ENCODE assay signal across 18 cellular contexts in the genomic region with DNA sequence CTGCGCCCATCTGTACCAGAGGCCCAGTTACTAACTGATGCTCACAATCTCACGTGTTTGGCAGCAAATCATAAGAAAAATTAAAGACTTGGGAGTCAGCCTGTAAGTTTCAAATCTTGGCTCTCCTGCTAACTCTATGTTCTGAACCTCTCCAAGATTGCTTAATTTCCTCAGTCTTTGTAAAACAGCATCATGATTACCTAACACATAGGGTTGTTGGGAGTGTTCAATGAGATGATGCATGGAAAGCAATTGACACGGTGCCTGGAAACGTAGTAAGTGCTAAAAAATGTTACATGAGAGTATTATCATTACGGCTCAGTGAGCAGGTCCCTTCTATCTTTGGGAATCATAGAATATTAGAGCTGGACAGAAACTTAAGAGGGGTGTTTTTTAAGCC.
DNase-seq lines count a peak whose midpoint lies in the region; ATAC-seq and TF ChIP-seq lines count a peak whose summit lies in the region.
"Had no signal": no experiment of that assay in that cellular context is flagged by ENCODE, and none has a peak within 500 bp of the region (broad histone marks: within the 10 kb centered on the region; RNA-seq: fewer than 3 reads in every experiment).

No MANE protein-coding gene starts in this region.

- peak; percentile 75 for ATAC-seq in Right ventricle myocardium superior (ENCODE audit: poor library complexity)
- peak; percentile 53 to 91 for ATAC-seq in left cardiac atrium
- peak; percentile 70 for ATAC-seq in aorta (ENCODE audit: low FRiP score)
- ATAC-seq in GM21360 (IDR thresholded peaks at IDR 0.05; ENCODE audit: unreplicated experiment) = no peak
- ATAC-seq: A549; activated CD8-positive, alpha-beta T cell treated with anti-CD3 and anti-CD28 coated beads, Interleukin-2, amount 10 ng/mL, durations not matched to agents 7 days and 5 days; stimulated activated naive CD8-positive, alpha-beta T cell treated with anti-CD3 and anti-CD28 coated beads, Interleukin-15, amount 100 ng/mL, for 72 hours had no signal

- in situ Hi-C loops in brain microvascular endothelial cell (cut with HindIII; ENCODE audit: low pct_ligation_motif_present, low sequenced_read_pairs) = no loop called here

- 44 to 52% methylated on average over 5 of the region's 5 CpGs for WGBS in aorta, 2 donors

- H3K4me3 ChIP-seq in brain microvascular endothelial cell (ENCODE audit: low read depth, low read length) (no peak overlapping the region), aorta (ENCODE audit: low read length in 2 of 2) (no peak overlapping the region), colonic mucosa (no peak overlapping the region), osteoblast (ENCODE audit: insufficient read depth, low read length) (no peak overlapping the region)
- H3K4me3 ChIP-seq: A549, skin epidermis had no signal

- H3K27me3 ChIP-seq in brain microvascular endothelial cell (replicated peaks) = no peaks in the 10 kb centered on the region
- H3K27me3 ChIP-seq in aorta (ENCODE audit: control insufficient read depth in 1 of 2, insufficient read depth in 2 of 2, low read length in 1 of 2) = no peaks in the 10 kb centered on the region
- H3K27me3 ChIP-seq in colonic mucosa = no peaks in the 10 kb centered on the region
- no peaks in the 10 kb centered on the region for H3K27me3 ChIP-seq in osteoblast (ENCODE audit: insufficient read depth, low read length)

- intact Hi-C loops in Right ventricle myocardium superior (cut with DNase I) (no loop called here), cardiac septum (cut with DNase I) (no loop called here), left cardiac atrium (cut with DNase I) (no loop called here), aorta (cut with DNase I) (no loop called here), colonic mucosa (cut with DNase I) (no loop called here)

- H2AFZ ChIP-seq in osteoblast (ENCODE audit: low read length) = no peak overlapping the region

- no peaks in the 10 kb centered on the region for H3K4me1 ChIP-seq in aorta (ENCODE audit: control insufficient read depth in 1 of 2, insufficient read depth in 2 of 2, low read length in 2 of 2)
- H3K4me1 ChIP-seq in colonic mucosa = no peaks in the 10 kb centered on the region
- H3K4me1 ChIP-seq in osteoblast (ENCODE audit: insufficient read depth, low read length) = peaks cover 2% of the 10 kb centered on the region
- H3K4me1 ChIP-seq: A549 had no signal

- no peaks in the 10 kb centered on the region for H3K36me3 ChIP-seq in brain microvascular endothelial cell (replicated peaks)
- H3K36me3 ChIP-seq in aorta (ENCODE audit: control insufficient read depth in 1 of 2, insufficient read depth in 2 of 2, low read length in 1 of 2) = no peaks in the 10 kb centered on the region
- H3K36me3 ChIP-seq in colonic mucosa = no peaks in the 10 kb centered on the region
- no peaks in the 10 kb centered on the region for H3K36me3 ChIP-seq in osteoblast (ENCODE audit: insufficient read depth, low read length)

- no peaks in the 10 kb centered on the region for H4K20me1 ChIP-seq in osteoblast (ENCODE audit: insufficient read depth, low read length)

- H3K4me2 ChIP-seq in osteoblast (ENCODE audit: insufficient read depth, low read length) = no peak overlapping the region
- H3K4me2 ChIP-seq: A549, SK-N-SH had no signal

- no peaks in the 10 kb centered on the region for H3K9me3 ChIP-seq in aorta (ENCODE audit: control insufficient read depth, low read length)
- H3K9me3 ChIP-seq in colonic mucosa = no peaks in the 10 kb centered on the region
- H3K9me3 ChIP-seq in osteoblast (ENCODE audit: low read depth, low read length) = no peaks in the 10 kb centered on the region
- H3K9me3 ChIP-seq: A549, SK-N-SH had no signal

- H3K9ac ChIP-seq in colonic mucosa (ENCODE audit: low read depth in 2 of 2, low read length in 2 of 2) = no peak overlapping the region
- H3K9ac ChIP-seq: SK-N-SH had no signal

- H3K27ac ChIP-seq in brain microvascular endothelial cell (no peak overlapping the region), aorta (ENCODE audit: low read depth in 1 of 2, low read length in 2 of 2) (no peak overlapping the region), colonic mucosa (no peak overlapping the region), osteoblast (ENCODE audit: low read depth, low read length) (no peak overlapping the region)
- H3K27ac ChIP-seq: A549 had no signal

- DNase-seq in Right ventricle myocardium superior = no peak
- no peak for DNase-seq in cardiac septum (ENCODE audit: low spot score)
- DNase-seq in brain microvascular endothelial cell = peak; percentile 20
- peak; percentile 29 for DNase-seq in left cardiac atrium
- DNase-seq in aorta = no peak
- no peak for DNase-seq in colonic mucosa
- no peak for DNase-seq in osteoblast (ENCODE audit: insufficient read length, low spot score, missing footprints)
- DNase-seq: activated CD8-positive, alpha-beta T cell treated with anti-CD3 and anti-CD28 coated beads, Interleukin-2, amount 10 ng/mL, durations not matched to agents 7 days and 5 days; activated gamma-delta T cell; caudate nucleus; COR-L47; NCI-H1048; NCI-H2227 treated with DMSO at 0.1 percent for 48 hours; SK-N-SH; stimulated activated naive CD8-positive, alpha-beta T cell treated with anti-CD3 and anti-CD28 coated beads, Interleukin-15, amount 100 ng/mL, for 72 hours had no signal

- no peak for TF ChIP-seq CTCF in brain microvascular endothelial cell (IDR thresholded peaks at IDR 0.05; ENCODE audit: low read depth, low read length, missing control alignments)
- TF ChIP-seq CTCF in colonic mucosa (IDR thresholded peaks at IDR 0.05) = no peak
- no peak for TF ChIP-seq CTCF in osteoblast (IDR thresholded peaks at IDR 0.05; ENCODE audit: extremely low read depth, low read depth, low read length)

- no peaks in the 10 kb centered on the region for H3K79me2 ChIP-seq in osteoblast (ENCODE audit: insufficient read depth, low read length)

Comparison
In these comparisons a context has a peak if more than half of its experiments do, and no peak if none do; other contexts are left out.
1. DNase-seq: peak in brain microvascular endothelial cell (single experiment) and left cardiac atrium (single experiment); none in Right ventricle myocardium superior (single experiment), cardiac septum (single experiment), aorta (0 of 2), colonic mucosa (single experiment) and osteoblast (single experiment).